ENCODE assay signal across 9 cellular contexts in the genomic region with DNA sequence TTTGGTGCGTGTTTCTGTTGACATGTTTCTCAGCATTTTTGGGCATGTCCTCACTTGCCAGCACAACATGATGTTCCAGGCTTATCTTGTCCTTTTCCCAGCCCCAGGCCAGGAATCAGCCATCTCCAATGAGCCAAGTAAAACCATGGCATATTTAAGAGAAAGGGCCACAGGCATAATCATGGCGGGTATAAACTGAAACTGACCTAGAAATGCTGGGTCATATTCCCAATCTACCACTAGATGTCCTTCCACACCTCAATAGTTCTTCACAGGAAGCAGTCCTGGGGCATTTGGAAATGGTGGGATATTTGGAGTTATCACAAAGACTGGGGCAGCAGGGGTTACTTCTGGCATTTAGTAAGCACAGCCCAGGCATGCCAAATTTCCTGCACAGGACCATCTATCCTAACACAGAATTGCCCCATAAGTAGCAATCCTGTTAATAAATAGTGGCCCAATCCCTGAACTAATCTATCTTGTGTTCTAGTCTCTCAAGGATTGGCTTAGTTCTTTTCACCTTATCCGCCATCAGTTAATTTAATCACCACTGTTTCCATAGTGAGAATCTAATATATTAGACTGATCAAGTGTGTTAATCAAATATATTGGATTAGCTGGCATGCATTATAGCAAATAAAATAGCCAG.
DNase-seq lines count a peak whose midpoint lies in the region; ATAC-seq and TF ChIP-seq lines count a peak whose summit lies in the region.
"Had no signal": no experiment of that assay in that cellular context is flagged by ENCODE, and none has a peak within 500 bp of the region (broad histone marks: within the 10 kb centered on the region; RNA-seq: fewer than 3 reads in every experiment).

No MANE protein-coding gene starts in this region.

- no peaks in the 10 kb centered on the region for H3K27me3 ChIP-seq in OCI-LY1 (ENCODE audit: insufficient read depth, low read length)
- no peaks in the 10 kb centered on the region for H3K27me3 ChIP-seq in gastroesophageal sphincter

- H3K9me3 ChIP-seq in OCI-LY1 (ENCODE audit: low read length): no peaks in the 10 kb centered on the region
- H3K9me3 ChIP-seq in gastroesophageal sphincter: no peaks in the 10 kb centered on the region

- H4K20me1 ChIP-seq in OCI-LY1 (ENCODE audit: insufficient read depth, low read length): no peaks in the 10 kb centered on the region

- no peaks in the 10 kb centered on the region for H3K36me3 Mint-ChIP-seq in HFFc6 (ENCODE audit: low read depth)
- no peaks in the 10 kb centered on the region for H3K36me3 Mint-ChIP-seq in activated T-helper 2 cell treated with anti-CD3 and anti-CD28 coated beads, Interferon-gamma antibody, Interleukin-2, Interleukin-4, amounts not matched to agents 10 μg/mL and 5 μg/mL and 100 μg/mL, durations not matched to agents 14 hours and 24 hours and 36 hours (ENCODE audit: low read depth)

- no peaks in the 10 kb centered on the region for H3F3A ChIP-seq in OCI-LY1 (ENCODE audit: insufficient read depth, low read length)

- no peak overlapping the region for H2AFZ ChIP-seq in OCI-LY1 (ENCODE audit: low read length)
- H2AFZ ChIP-seq: parathyroid adenoma had no signal

- H3K4me2 ChIP-seq in OCI-LY1 (ENCODE audit: low read length): no peak overlapping the region

- ATAC-seq in gastroesophageal sphincter: no peak

- H3K9ac ChIP-seq in OCI-LY1 (ENCODE audit: low read length): no peak overlapping the region
- H3K9ac ChIP-seq: parathyroid adenoma had no signal

- TF ChIP-seq EP300 in gastroesophageal sphincter (IDR thresholded peaks at IDR 0.05): no peak

- TF ChIP-seq CTCF in HFFc6 (IDR thresholded peaks at IDR 0.05) (peak; percentile 81), OCI-LY1 (IDR thresholded peaks at IDR 0.05; ENCODE audit: low read length) (peak; percentile 78), epithelial cell of proximal tubule (conservative IDR thresholded peaks at IDR 0.05; ENCODE audit: low read depth, low read length) (peak; percentile 78), gastroesophageal sphincter (IDR thresholded peaks at IDR 0.05) (peak in 1 of 4 experiments; percentile 30)

- H3K27ac Mint-ChIP-seq in HFFc6: no peak overlapping the region
- no peak overlapping the region for H3K27ac Mint-ChIP-seq in activated T-helper 2 cell treated with anti-CD3 and anti-CD28 coated beads, Interferon-gamma antibody, Interleukin-2, Interleukin-4, amounts not matched to agents 10 μg/mL and 5 μg/mL and 100 μg/mL, durations not matched to agents 14 hours and 24 hours and 36 hours

- no peaks in the 10 kb centered on the region for H3K4me1 ChIP-seq in OCI-LY1 (ENCODE audit: insufficient read depth, low read length, severe bottlenecking)
- no peaks in the 10 kb centered on the region for H3K4me1 ChIP-seq in gastroesophageal sphincter
- H3K4me1 ChIP-seq: parathyroid adenoma had no signal

- H3K27ac ChIP-seq in OCI-LY1 (ENCODE audit: low read depth, low read length, poor library complexity, severe bottlenecking) (no peak overlapping the region), gastroesophageal sphincter (no peak overlapping the region)
- H3K27ac ChIP-seq: parathyroid adenoma had no signal

- 78 to 100% methylated on average over 2 to 3 of the region's 3 CpGs for WGBS in gastroesophageal sphincter (ENCODE audit: low coverage in 1 of 2), 2 donors

- peak; percentile 89 for DNase-seq in DMS53 (lab: John Stamatoyannopoulos, UW)
- DNase-seq in HFFc6: peak; percentile 52
- DNase-seq in epithelial cell of proximal tubule (ENCODE audit: low read depth): no peak
- DNase-seq in pons (ENCODE audit: low spot score): peak; percentile 72
- DNase-seq in stimulated activated CD4-positive, alpha-beta T cell treated with anti-CD3 and anti-CD28 coated beads, Interleukin-2, amount 100 ng/mL, for 24 hours: no peak
- no peak for DNase-seq in activated T-helper 2 cell treated with anti-CD3 and anti-CD28 coated beads, Interferon-gamma antibody, Interleukin-2, Interleukin-4, amounts not matched to agents 10 μg/mL and 5 μg/mL and 100 μg/mL, durations not matched to agents 14 hours and 24 hours and 36 hours (ENCODE audit: low spot score)

- no peak overlapping the region for H3K4me3 ChIP-seq in OCI-LY1 (ENCODE audit: low read depth, low read length, poor library complexity, severe bottlenecking)
- H3K4me3 ChIP-seq in epithelial cell of proximal tubule (ENCODE audit: low read depth, low read length): no peak overlapping the region
- H3K4me3 ChIP-seq in gastroesophageal sphincter: no peak overlapping the region

- intact Hi-C loops in activated T-helper 2 cell treated with anti-CD3 and anti-CD28 coated beads, Interferon-gamma antibody, Interleukin-2, Interleukin-4, amounts not matched to agents 10 μg/mL and 5 μg/mL and 100 μg/mL, durations not matched to agents 14 hours and 24 hours and 36 hours (cut with micrococcal nuclease): no loop called here

- TF ChIP-seq POLR2A in gastroesophageal sphincter (IDR thresholded peaks at IDR 0.05): no peak

- H3K4me3 Mint-ChIP-seq in HFFc6: peak overlapping the region; percentile 74
- H3K4me3 Mint-ChIP-seq in activated T-helper 2 cell treated with anti-CD3 and anti-CD28 coated beads, Interferon-gamma antibody, Interleukin-2, Interleukin-4, amounts not matched to agents 10 μg/mL and 5 μg/mL and 100 μg/mL, durations not matched to agents 14 hours and 24 hours and 36 hours (ENCODE audit: low read depth): no peak overlapping the region

- H3K36me3 ChIP-seq in OCI-LY1 (ENCODE audit: insufficient read depth, low read length) (no peaks in the 10 kb centered on the region), gastroesophageal sphincter (no peaks in the 10 kb centered on the region)

- no peaks in the 10 kb centered on the region for H3K79me2 ChIP-seq in OCI-LY1 (ENCODE audit: insufficient read depth, low read length)
- H3K79me2 ChIP-seq: parathyroid adenoma had no signal

- no peaks in the 10 kb centered on the region for H3K4me1 Mint-ChIP-seq in HFFc6 (ENCODE audit: low read depth)
- no peaks in the 10 kb centered on the region for H3K4me1 Mint-ChIP-seq in activated T-helper 2 cell treated with anti-CD3 and anti-CD28 coated beads, Interferon-gamma antibody, Interleukin-2, Interleukin-4, amounts not matched to agents 10 μg/mL and 5 μg/mL and 100 μg/mL, durations not matched to agents 14 hours and 24 hours and 36 hours (ENCODE audit: low read depth)

- H3K27me3 Mint-ChIP-seq in HFFc6 (ENCODE audit: insufficient read depth): 0 out of 2 replicates have a peak, but pooled peaks cover 1% of the 10 kb centered on the region
- peaks cover 2% of the 10 kb centered on the region for H3K27me3 Mint-ChIP-seq in activated T-helper 2 cell treated with anti-CD3 and anti-CD28 coated beads, Interferon-gamma antibody, Interleukin-2, Interleukin-4, amounts not matched to agents 10 μg/mL and 5 μg/mL and 100 μg/mL, durations not matched to agents 14 hours and 24 hours and 36 hours (ENCODE audit: low read depth)

- H3K9me3 Mint-ChIP-seq in HFFc6: no peaks in the 10 kb centered on the region
- H3K9me3 Mint-ChIP-seq in activated T-helper 2 cell treated with anti-CD3 and anti-CD28 coated beads, Interferon-gamma antibody, Interleukin-2, Interleukin-4, amounts not matched to agents 10 μg/mL and 5 μg/mL and 100 μg/mL, durations not matched to agents 14 hours and 24 hours and 36 hours: no peaks in the 10 kb centered on the region

- no peaks in the 10 kb centered on the region for H3K9me2 ChIP-seq in OCI-LY1 (ENCODE audit: low read depth, low read length)

Comparison
In these comparisons a context has a peak if more than half of its experiments do, and no peak if none do; other contexts are left out.
1. DNase-seq: peak in DMS53 (single experiment), HFFc6 (single experiment) and pons (single experiment); none in epithelial cell of proximal tubule (single experiment), stimulated activated CD4-positive, alpha-beta T cell treated with anti-CD3 and anti-CD28 coated beads, Interleukin-2, amount 100 ng/mL, for 24 hours (0 of 2) and activated T-helper 2 cell treated with anti-CD3 and anti-CD28 coated beads, Interferon-gamma antibody, Interleukin-2, Interleukin-4, amounts not matched to agents 10 μg/mL and 5 μg/mL and 100 μg/mL, durations not matched to agents 14 hours and 24 hours and 36 hours (single experiment).